ENCODE assay signal across 1 cellular context in the genomic region with DNA sequence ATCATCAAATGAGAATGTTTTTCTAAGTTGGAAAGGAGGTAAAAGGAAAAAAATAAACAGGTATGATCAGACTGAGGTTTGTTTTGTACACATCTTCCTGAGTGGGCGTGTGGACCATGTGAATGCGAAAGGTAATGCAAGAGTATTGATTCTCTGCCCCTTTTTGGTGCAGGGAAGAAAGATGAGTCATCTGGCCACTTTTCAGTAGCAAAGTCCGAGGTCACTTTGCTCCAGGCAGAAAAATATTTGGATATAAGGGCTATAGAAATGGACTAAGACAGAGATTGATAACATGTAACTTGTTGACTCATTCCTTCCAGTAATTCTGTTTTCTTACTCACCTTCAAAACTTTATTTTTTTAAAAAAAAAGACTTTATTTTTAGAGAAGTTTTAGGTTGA.
TF ChIP-seq lines count a peak whose summit lies in the region.

No MANE protein-coding gene starts in this region.

TF ChIP-seq in HepG2, 621 proteins besides CTCF, POLR2A, EP300 and RAD21 (continued from another document and continues in another):
- TF ChIP-seq, protein P1, sequence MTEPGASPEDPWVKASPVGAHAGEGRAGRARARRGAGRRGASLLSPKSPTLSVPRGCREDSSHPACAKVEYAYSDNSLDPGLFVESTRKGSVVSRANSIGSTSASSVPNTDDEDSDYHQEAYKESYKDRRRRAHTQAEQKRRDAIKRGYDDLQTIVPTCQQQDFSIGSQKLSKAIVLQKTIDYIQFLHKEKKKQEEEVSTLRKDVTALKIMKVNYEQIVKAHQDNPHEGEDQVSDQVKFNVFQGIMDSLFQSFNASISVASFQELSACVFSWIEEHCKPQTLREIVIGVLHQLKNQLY (CRISPR knock-in tag; IDR thresholded peaks at IDR 0.05): peak; percentile 47; the same call in 1 of the 2 replicates
- TF ChIP-seq TBX2 (CRISPR knock-in tag; IDR thresholded peaks at IDR 0.05; ENCODE audit: borderline replicate concordance) (no peak), EHMT2 (IDR thresholded peaks at IDR 0.05; ENCODE audit: borderline replicate concordance, low read depth, low read length) (peak; percentile 50; the same call in 1 of the 2 replicates), HMGA1 (CRISPR knock-in tag; conservative IDR thresholded peaks at IDR 0.05) (no peak), ZNF460 (CRISPR knock-in tag; IDR thresholded peaks at IDR 0.05; ENCODE audit: borderline replicate concordance) (no peak), ZSCAN30 (CRISPR knock-in tag; IDR thresholded peaks at IDR 0.05) (no peak), RBFOX2 (IDR thresholded peaks at IDR 0.05; ENCODE audit: low read depth, low read length) (no peak), GTF2F1 (IDR thresholded peaks at IDR 0.05; ENCODE audit: low read length) (no peak), HNF4G (IDR thresholded peaks at IDR 0.05; ENCODE audit: borderline replicate concordance, low read depth, low read length) (peak; percentile 69; the same call in 1 of the 2 replicates), HNF4G (CRISPR knock-in tag; IDR thresholded peaks at IDR 0.05; ENCODE audit: borderline replicate concordance, low read depth) (no peak), SRY (CRISPR knock-in tag; IDR thresholded peaks at IDR 0.05) (no peak), SP2 (CRISPR knock-in tag; IDR thresholded peaks at IDR 0.05) (no peak), NFYB (CRISPR knock-in tag; IDR thresholded peaks at IDR 0.05) (no peak), ETV5 (CRISPR knock-in tag; IDR thresholded peaks at IDR 0.05; ENCODE audit: borderline replicate concordance) (peak; percentile 35; the same call in 1 of the 2 replicates), ZNF329 (CRISPR knock-in tag; IDR thresholded peaks at IDR 0.05; ENCODE audit: low read depth) (no peak), ZMAT3 (CRISPR knock-in tag; conservative IDR thresholded peaks at IDR 0.05) (no peak), ZFP41 (CRISPR knock-in tag; IDR thresholded peaks at IDR 0.05; ENCODE audit: borderline replicate concordance) (no peak), ZFY (CRISPR knock-in tag; IDR thresholded peaks at IDR 0.05) (no peak), SP5 (CRISPR knock-in tag; IDR thresholded peaks at IDR 0.05; ENCODE audit: borderline replicate concordance, low read depth) (peak; percentile 33; the same call in 1 of the 2 replicates), ZBTB7B (CRISPR knock-in tag; IDR thresholded peaks at IDR 0.05) (peak; percentile 87), ONECUT2 (CRISPR knock-in tag; IDR thresholded peaks at IDR 0.05) (peak; percentile 94), PRMT3 (CRISPR knock-in tag; IDR thresholded peaks at IDR 0.05; ENCODE audit: borderline replicate concordance, low read depth) (no peak), REL (CRISPR knock-in tag; conservative IDR thresholded peaks at IDR 0.05) (no peak), U2AF2 (IDR thresholded peaks at IDR 0.05; ENCODE audit: low read depth, low read length) (no peak), ZNF775 (CRISPR knock-in tag; IDR thresholded peaks at IDR 0.05; ENCODE audit: borderline replicate concordance) (no peak), ZNF878 (CRISPR knock-in tag; IDR thresholded peaks at IDR 0.05) (no peak), NFKB2 (CRISPR knock-in tag; IDR thresholded peaks at IDR 0.05; ENCODE audit: borderline replicate concordance) (no peak), GPN1 (CRISPR knock-in tag; IDR thresholded peaks at IDR 0.05; ENCODE audit: borderline replicate concordance) (no peak), KLF11 (CRISPR knock-in tag; IDR thresholded peaks at IDR 0.05) (no peak), KAT2B (IDR thresholded peaks at IDR 0.05; ENCODE audit: borderline replicate concordance, low read depth, low read length) (0 out of 2 replicates have a peak, but pooled peaks have one; percentile 27), TBX3 (IDR thresholded peaks at IDR 0.05; ENCODE audit: borderline replicate concordance) (no peak), ZNF558 (CRISPR knock-in tag; IDR thresholded peaks at IDR 0.05; ENCODE audit: borderline replicate concordance) (no peak), MTF2 (CRISPR knock-in tag; IDR thresholded peaks at IDR 0.05; ENCODE audit: borderline replicate concordance) (no peak), XRCC5 (optimal IDR thresholded peaks at IDR 0.05; ENCODE audit: low read length) (no peak), ZNF720 (CRISPR knock-in tag; IDR thresholded peaks at IDR 0.05) (no peak), ZNF678 (CRISPR knock-in tag; IDR thresholded peaks at IDR 0.05) (no peak), KMT2B (CRISPR knock-in tag; IDR thresholded peaks at IDR 0.05) (no peak), JUND (CRISPR knock-in tag; IDR thresholded peaks at IDR 0.05) (peak; percentile 96), ZNF3 (CRISPR knock-in tag; IDR thresholded peaks at IDR 0.05) (no peak), RARA (CRISPR knock-in tag; IDR thresholded peaks at IDR 0.05) (peak; percentile 65; the same call in 1 of the 2 replicates), ZMYM3 (CRISPR knock-in tag; IDR thresholded peaks at IDR 0.05) (no peak), ZNF614 (CRISPR knock-in tag; IDR thresholded peaks at IDR 0.05; ENCODE audit: borderline replicate concordance) (no peak), SRSF9 (IDR thresholded peaks at IDR 0.05; ENCODE audit: borderline replicate concordance, insufficient read depth, low read depth, low read length, poor library complexity, severe bottlenecking) (no peak), ZC3H13 (CRISPR knock-in tag; IDR thresholded peaks at IDR 0.05) (no peak), ZNF205 (CRISPR knock-in tag; IDR thresholded peaks at IDR 0.05) (no peak), NR3C1 (CRISPR knock-in tag; IDR thresholded peaks at IDR 0.05) (no peak), KAT7 (CRISPR knock-in tag; IDR thresholded peaks at IDR 0.05; ENCODE audit: borderline replicate concordance) (no peak)
- TF ChIP-seq, protein P2, sequence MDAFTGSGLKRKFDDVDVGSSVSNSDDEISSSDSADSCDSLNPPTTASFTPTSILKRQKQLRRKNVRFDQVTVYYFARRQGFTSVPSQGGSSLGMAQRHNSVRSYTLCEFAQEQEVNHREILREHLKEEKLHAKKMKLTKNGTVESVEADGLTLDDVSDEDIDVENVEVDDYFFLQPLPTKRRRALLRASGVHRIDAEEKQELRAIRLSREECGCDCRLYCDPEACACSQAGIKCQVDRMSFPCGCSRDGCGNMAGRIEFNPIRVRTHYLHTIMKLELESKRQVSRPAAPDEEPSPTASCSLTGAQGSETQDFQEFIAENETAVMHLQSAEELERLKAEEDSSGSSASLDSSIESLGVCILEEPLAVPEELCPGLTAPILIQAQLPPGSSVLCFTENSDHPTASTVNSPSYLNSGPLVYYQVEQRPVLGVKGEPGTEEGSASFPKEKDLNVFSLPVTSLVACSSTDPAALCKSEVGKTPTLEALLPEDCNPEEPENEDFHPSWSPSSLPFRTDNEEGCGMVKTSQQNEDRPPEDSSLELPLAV (CRISPR knock-in tag; conservative IDR thresholded peaks at IDR 0.05; ENCODE audit: low read depth): no peak
- TF ChIP-seq, protein P3, sequence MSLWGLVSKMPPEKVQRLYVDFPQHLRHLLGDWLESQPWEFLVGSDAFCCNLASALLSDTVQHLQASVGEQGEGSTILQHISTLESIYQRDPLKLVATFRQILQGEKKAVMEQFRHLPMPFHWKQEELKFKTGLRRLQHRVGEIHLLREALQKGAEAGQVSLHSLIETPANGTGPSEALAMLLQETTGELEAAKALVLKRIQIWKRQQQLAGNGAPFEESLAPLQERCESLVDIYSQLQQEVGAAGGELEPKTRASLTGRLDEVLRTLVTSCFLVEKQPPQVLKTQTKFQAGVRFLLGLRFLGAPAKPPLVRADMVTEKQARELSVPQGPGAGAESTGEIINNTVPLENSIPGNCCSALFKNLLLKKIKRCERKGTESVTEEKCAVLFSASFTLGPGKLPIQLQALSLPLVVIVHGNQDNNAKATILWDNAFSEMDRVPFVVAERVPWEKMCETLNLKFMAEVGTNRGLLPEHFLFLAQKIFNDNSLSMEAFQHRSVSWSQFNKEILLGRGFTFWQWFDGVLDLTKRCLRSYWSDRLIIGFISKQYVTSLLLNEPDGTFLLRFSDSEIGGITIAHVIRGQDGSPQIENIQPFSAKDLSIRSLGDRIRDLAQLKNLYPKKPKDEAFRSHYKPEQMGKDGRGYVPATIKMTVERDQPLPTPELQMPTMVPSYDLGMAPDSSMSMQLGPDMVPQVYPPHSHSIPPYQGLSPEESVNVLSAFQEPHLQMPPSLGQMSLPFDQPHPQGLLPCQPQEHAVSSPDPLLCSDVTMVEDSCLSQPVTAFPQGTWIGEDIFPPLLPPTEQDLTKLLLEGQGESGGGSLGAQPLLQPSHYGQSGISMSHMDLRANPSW (CRISPR knock-in tag; IDR thresholded peaks at IDR 0.05; ENCODE audit: borderline replicate concordance): no peak
- TF ChIP-seq, protein P4, sequence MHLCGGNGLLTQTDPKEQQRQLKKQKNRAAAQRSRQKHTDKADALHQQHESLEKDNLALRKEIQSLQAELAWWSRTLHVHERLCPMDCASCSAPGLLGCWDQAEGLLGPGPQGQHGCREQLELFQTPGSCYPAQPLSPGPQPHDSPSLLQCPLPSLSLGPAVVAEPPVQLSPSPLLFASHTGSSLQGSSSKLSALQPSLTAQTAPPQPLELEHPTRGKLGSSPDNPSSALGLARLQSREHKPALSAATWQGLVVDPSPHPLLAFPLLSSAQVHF (CRISPR knock-in tag; IDR thresholded peaks at IDR 0.05): no peak
- TF ChIP-seq, protein P5, sequence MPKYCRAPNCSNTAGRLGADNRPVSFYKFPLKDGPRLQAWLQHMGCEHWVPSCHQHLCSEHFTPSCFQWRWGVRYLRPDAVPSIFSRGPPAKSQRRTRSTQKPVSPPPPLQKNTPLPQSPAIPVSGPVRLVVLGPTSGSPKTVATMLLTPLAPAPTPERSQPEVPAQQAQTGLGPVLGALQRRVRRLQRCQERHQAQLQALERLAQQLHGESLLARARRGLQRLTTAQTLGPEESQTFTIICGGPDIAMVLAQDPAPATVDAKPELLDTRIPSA (CRISPR knock-in tag; IDR thresholded peaks at IDR 0.05; ENCODE audit: borderline replicate concordance): no peak
- TF ChIP-seq, protein P6, sequence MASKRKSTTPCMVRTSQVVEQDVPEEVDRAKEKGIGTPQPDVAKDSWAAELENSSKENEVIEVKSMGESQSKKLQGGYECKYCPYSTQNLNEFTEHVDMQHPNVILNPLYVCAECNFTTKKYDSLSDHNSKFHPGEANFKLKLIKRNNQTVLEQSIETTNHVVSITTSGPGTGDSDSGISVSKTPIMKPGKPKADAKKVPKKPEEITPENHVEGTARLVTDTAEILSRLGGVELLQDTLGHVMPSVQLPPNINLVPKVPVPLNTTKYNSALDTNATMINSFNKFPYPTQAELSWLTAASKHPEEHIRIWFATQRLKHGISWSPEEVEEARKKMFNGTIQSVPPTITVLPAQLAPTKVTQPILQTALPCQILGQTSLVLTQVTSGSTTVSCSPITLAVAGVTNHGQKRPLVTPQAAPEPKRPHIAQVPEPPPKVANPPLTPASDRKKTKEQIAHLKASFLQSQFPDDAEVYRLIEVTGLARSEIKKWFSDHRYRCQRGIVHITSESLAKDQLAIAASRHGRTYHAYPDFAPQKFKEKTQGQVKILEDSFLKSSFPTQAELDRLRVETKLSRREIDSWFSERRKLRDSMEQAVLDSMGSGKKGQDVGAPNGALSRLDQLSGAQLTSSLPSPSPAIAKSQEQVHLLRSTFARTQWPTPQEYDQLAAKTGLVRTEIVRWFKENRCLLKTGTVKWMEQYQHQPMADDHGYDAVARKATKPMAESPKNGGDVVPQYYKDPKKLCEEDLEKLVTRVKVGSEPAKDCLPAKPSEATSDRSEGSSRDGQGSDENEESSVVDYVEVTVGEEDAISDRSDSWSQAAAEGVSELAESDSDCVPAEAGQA (IDR thresholded peaks at IDR 0.05; ENCODE audit: low read depth): no peak
- TF ChIP-seq, protein P6 (CRISPR knock-in tag; IDR thresholded peaks at IDR 0.05; ENCODE audit: borderline replicate concordance): no peak
- TF ChIP-seq, protein P7, sequence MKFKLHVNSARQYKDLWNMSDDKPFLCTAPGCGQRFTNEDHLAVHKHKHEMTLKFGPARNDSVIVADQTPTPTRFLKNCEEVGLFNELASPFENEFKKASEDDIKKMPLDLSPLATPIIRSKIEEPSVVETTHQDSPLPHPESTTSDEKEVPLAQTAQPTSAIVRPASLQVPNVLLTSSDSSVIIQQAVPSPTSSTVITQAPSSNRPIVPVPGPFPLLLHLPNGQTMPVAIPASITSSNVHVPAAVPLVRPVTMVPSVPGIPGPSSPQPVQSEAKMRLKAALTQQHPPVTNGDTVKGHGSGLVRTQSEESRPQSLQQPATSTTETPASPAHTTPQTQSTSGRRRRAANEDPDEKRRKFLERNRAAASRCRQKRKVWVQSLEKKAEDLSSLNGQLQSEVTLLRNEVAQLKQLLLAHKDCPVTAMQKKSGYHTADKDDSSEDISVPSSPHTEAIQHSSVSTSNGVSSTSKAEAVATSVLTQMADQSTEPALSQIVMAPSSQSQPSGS (CRISPR knock-in tag; IDR thresholded peaks at IDR 0.05): peak; percentile 28; the same call in 1 of the 2 replicates
- TF ChIP-seq, protein P8, sequence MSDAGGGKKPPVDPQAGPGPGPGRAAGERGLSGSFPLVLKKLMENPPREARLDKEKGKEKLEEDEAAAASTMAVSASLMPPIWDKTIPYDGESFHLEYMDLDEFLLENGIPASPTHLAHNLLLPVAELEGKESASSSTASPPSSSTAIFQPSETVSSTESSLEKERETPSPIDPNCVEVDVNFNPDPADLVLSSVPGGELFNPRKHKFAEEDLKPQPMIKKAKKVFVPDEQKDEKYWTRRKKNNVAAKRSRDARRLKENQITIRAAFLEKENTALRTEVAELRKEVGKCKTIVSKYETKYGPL (CRISPR knock-in tag; IDR thresholded peaks at IDR 0.05): no peak
- TF ChIP-seq, protein P9, sequence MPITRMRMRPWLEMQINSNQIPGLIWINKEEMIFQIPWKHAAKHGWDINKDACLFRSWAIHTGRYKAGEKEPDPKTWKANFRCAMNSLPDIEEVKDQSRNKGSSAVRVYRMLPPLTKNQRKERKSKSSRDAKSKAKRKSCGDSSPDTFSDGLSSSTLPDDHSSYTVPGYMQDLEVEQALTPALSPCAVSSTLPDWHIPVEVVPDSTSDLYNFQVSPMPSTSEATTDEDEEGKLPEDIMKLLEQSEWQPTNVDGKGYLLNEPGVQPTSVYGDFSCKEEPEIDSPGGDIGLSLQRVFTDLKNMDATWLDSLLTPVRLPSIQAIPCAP (CRISPR knock-in tag; IDR thresholded peaks at IDR 0.05; ENCODE audit: low read depth): no peak
- TF ChIP-seq, protein P10, sequence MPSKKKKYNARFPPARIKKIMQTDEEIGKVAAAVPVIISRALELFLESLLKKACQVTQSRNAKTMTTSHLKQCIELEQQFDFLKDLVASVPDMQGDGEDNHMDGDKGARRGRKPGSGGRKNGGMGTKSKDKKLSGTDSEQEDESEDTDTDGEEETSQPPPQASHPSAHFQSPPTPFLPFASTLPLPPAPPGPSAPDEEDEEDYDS (CRISPR knock-in tag; IDR thresholded peaks at IDR 0.05): no peak
